ENCODE assay signal across 6 cellular contexts in the genomic region with DNA sequence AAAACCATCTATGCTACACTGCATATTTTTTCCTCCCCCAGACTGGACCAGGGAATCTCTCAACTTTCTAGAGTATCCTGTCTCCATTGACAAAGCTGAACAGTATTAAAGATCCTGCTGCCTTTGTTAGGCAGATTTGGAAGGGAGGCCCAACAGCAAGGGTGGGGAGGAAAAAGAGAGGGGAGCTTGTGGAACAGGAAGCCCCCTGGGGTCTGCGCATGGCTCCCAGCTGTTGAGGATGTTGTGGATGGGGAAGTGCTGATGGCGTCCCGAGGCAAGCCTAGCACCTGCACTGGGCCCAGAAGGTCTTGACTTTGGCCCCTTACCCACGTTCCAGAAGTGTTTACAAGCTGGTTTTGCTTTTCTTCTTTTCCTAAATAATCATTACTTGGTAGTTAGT.
A peak's percentile ranks its signal among the peaks of the same experiment; 100 is the strongest.
DNase-seq lines count a peak whose midpoint lies in the region; TF ChIP-seq lines count a peak whose summit lies in the region.
"Not testable (repeated sequence)": the region's sequence is repeated elsewhere in the genome, so short reads cannot be mapped to it uniquely, and the experiment has no call there.

No MANE protein-coding gene starts in this region.

- DNase-seq in H9 (peak; percentile 66), NT2/D1 (ENCODE audit: low read depth, low spot score) (peak; percentile 47), ecto neural progenitor cell (ENCODE audit: low spot score) (peak; percentile 7), iPS DF 19.7 (ENCODE audit: low read depth, low spot score) (peak; percentile 25), mesenteric fat pad (ENCODE audit: low spot score) (peak; percentile 5)

- H3K4me2 ChIP-seq in BLaER1 treated with 17β-estradiol and CSF1 and Interleukin-3, amounts not matched to agents 10 nM and 100 nM = peak overlapping the region; percentile 24 to 70 (median 50); a peak in 19 of 22 replicates
- H3K4me2 ChIP-seq in H9 (ENCODE audit: insufficient read depth, insufficient read length, low read length) = not testable (repeated sequence)

- H3K9me3 ChIP-seq in BLaER1 treated with 17β-estradiol and CSF1 and Interleukin-3, amounts not matched to agents 10 nM and 100 nM (replicated peaks in 1 of 11); H9 (ENCODE audit: control insufficient read depth, low read depth, low read length); NT2/D1 (ENCODE audit: insufficient read depth, low read length): not testable (repeated sequence)

- H3K27ac ChIP-seq in BLaER1 treated with 17β-estradiol and CSF1 and Interleukin-3, amounts not matched to agents 10 nM and 100 nM = peak overlapping the region in 5 of 11 experiments; percentile 20 to 53 (median 34); a peak in 8 of 22 replicates
- H3K27ac ChIP-seq in H9 (ENCODE audit: insufficient read length, low read depth, low read length) = not testable (repeated sequence)

- H3K36me3 ChIP-seq in BLaER1 treated with 17β-estradiol and CSF1 and Interleukin-3, amounts not matched to agents 10 nM and 100 nM; NT2/D1 (ENCODE audit: insufficient read depth, insufficient read length, low read length): not testable (repeated sequence)

- not testable (repeated sequence) for H3K18ac ChIP-seq in H9 (ENCODE audit: insufficient read length, low read depth, low read length)

- not testable (repeated sequence) for H3K9ac ChIP-seq in BLaER1 treated with 17β-estradiol and CSF1 and Interleukin-3, amounts not matched to agents 10 nM and 100 nM; H9 (ENCODE audit: extremely low read depth, insufficient read length, low read length); NT2/D1 (ENCODE audit: insufficient read length, low read depth)

- not testable (repeated sequence) for H3K14ac ChIP-seq in H9 (ENCODE audit: insufficient read depth, low read length)

- H3K56ac ChIP-seq in H9 (ENCODE audit: insufficient read length, low read depth, low read length) = not testable (repeated sequence)

- H3K9me3 Mint-ChIP-seq in H9 = not testable (repeated sequence)

- H2BK5ac ChIP-seq in H9 (ENCODE audit: insufficient read length, low read length) = not testable (repeated sequence)

- H3K36me3 Mint-ChIP-seq in H9 (ENCODE audit: insufficient read depth in 1 of 3, low read depth in 3 of 3) = not testable (repeated sequence)

- not testable (repeated sequence) for H4K8ac ChIP-seq in H9 (replicated peaks; ENCODE audit: insufficient read length, low read depth, low read length)

- not testable (repeated sequence) for H3K27me3 Mint-ChIP-seq in H9 (ENCODE audit: low read depth)

- not testable (repeated sequence) for H2BK12ac ChIP-seq in H9 (ENCODE audit: insufficient read length, low read depth, low read length)

- not testable (repeated sequence) for H3K4me3 ChIP-seq in BLaER1 treated with 17β-estradiol and CSF1 and Interleukin-3, amounts not matched to agents 10 nM and 100 nM; NT2/D1 (ENCODE audit: insufficient read length, low read depth)

- not testable (repeated sequence) for H2BK15ac ChIP-seq in H9 (ENCODE audit: low read depth, low read length)

- not testable (repeated sequence) for H3T11ph ChIP-seq in H9 (ENCODE audit: low read length)

- H3K79me1 ChIP-seq in H9 (ENCODE audit: insufficient read depth, low read depth, low read length, poor library complexity, severe bottlenecking) = not testable (repeated sequence)

- H4K20me1 ChIP-seq in BLaER1 treated with 17β-estradiol and CSF1 and Interleukin-3, amounts not matched to agents 10 nM and 100 nM; H9 (ENCODE audit: control insufficient read depth, insufficient read depth, insufficient read length): not testable (repeated sequence)

- H2AK5ac ChIP-seq in H9 (ENCODE audit: insufficient read length, low read length) = not testable (repeated sequence)

- not testable (repeated sequence) for H3K27me3 ChIP-seq in BLaER1 treated with 17β-estradiol and CSF1 and Interleukin-3, amounts not matched to agents 10 nM and 100 nM; H9 (ENCODE audit: insufficient read depth, low read length); NT2/D1 (ENCODE audit: insufficient read depth, insufficient read length)

- not testable (repeated sequence) for H4K91ac ChIP-seq in H9 (ENCODE audit: insufficient read length, low read depth, low read length)

- H3K27ac Mint-ChIP-seq in H9 = not testable (repeated sequence)

- not testable (repeated sequence) for H2AFZ ChIP-seq in H9 (ENCODE audit: low read length)

- not testable (repeated sequence) for H2BK20ac ChIP-seq in H9 (ENCODE audit: low read depth, low read length, poor library complexity, severe bottlenecking)

- TF ChIP-seq CTCF in H9 (conservative IDR thresholded peaks at IDR 0.05) = not testable (repeated sequence)

- not testable (repeated sequence) for H3K4ac ChIP-seq in H9 (ENCODE audit: low read depth, low read length)

- not testable (repeated sequence) for H2BK120ac ChIP-seq in H9 (ENCODE audit: low read depth, low read length, poor library complexity, severe bottlenecking)

- not testable (repeated sequence) for H3K4me3 Mint-ChIP-seq in H9

- not testable (repeated sequence) for H4K5ac ChIP-seq in H9 (ENCODE audit: insufficient read length, low read depth, low read length)

- H3K4me1 Mint-ChIP-seq in H9 = peaks cover 17 to 20% of the 10 kb centered on the region in 2 experiments

- H3K23me2 ChIP-seq in H9 (ENCODE audit: insufficient read length, low read depth, low read length, poor library complexity, severe bottlenecking) = not testable (repeated sequence)

- not testable (repeated sequence) for H3K23ac ChIP-seq in H9 (ENCODE audit: insufficient read length, low read depth, low read length)

- H3K4me1 ChIP-seq in BLaER1 treated with 17β-estradiol and CSF1 and Interleukin-3, amounts not matched to agents 10 nM and 100 nM = peaks cover 11 to 20% (median 15%) of the 10 kb centered on the region in 10 experiments
- H3K4me1 ChIP-seq in H9 (ENCODE audit: insufficient read depth, low read length); NT2/D1 (ENCODE audit: insufficient read depth, insufficient read length): not testable (repeated sequence)

- H3K79me2 ChIP-seq in H9 (ENCODE audit: insufficient read depth, low read length) = not testable (repeated sequence)

- WGBS in H9 (ENCODE audit: extremely low coverage, insufficient read length, low lambda C conversion rate) = no CpG with 5 or more reads among the region's 4 CpGs

Comparison
In these comparisons a context has a peak if more than half of its experiments do, and no peak if none do; other contexts are left out.
1. DNase-seq: peak in every context shown above with its lines; median percentile 66 in H9; 47 in NT2/D1; 25 in iPS DF 19.7; 7 in ecto neural progenitor cell; 5 in mesenteric fat pad.